In the genomic region with DNA sequence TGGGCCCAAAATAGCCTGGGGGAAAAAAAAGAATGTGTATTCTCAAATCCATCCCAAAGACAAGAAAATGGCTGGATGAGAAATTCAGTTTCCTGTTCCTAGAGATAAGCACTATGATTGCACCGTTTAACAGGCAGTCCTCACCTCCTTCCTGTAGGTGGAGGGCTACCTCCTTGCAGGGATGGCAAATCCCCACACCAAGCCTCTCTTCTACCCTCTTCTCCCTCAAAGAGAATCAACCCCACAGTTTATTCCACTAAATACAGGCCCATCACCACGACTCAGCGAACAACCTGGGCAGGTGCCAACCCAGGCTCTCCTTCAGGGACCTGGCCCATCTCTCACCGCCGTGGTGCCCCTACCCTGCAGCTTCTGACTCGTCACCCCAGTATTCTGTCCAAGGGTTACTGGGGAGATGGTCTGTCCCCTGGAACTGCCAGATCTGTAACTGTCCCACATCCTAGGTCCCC, we compare ENCODE assay signal across 13 cellular contexts. TPM values are rescaled to one million over a fixed set of nuclear protein-coding genes. Genes with fewer than 3 reads are reported as not detected.
A peak's percentile ranks its signal among the peaks of the same experiment; 100 is the strongest.
DNase-seq lines count a peak whose midpoint lies in the region; ATAC-seq and TF ChIP-seq lines count a peak whose summit lies in the region.
"Had no signal": no experiment of that assay in that cellular context is flagged by ENCODE, and none has a peak within 500 bp of the region (broad histone marks: within the 10 kb centered on the region; RNA-seq: fewer than 3 reads in every experiment).

No MANE protein-coding gene starts in this region.

- TF ChIP-seq CTCF in neural progenitor cell (IDR thresholded peaks at IDR 0.05): peak; percentile 21

- H3K79me2 ChIP-seq in neural progenitor cell (ENCODE audit: low read depth): peaks cover 24% of the 10 kb centered on the region

- 0 out of 2 replicates have a peak, but pooled peaks cover 2% of the 10 kb centered on the region for H3K27me3 ChIP-seq in MG63
- H3K27me3 ChIP-seq in neural progenitor cell: peaks cover 48% of the 10 kb centered on the region

- H3K36me3 ChIP-seq in MG63 (peaks cover 39% of the 10 kb centered on the region), neural progenitor cell (no peaks in the 10 kb centered on the region)

- H3K27ac Mint-ChIP-seq in activated T-cell treated with anti-CD3 and anti-CD28 coated beads, Interleukin-2, amount 50 U/mL, for 24 hours: peak overlapping the region; percentile 50
- no peak overlapping the region for H3K27ac Mint-ChIP-seq in neural progenitor cell

- no peak overlapping the region for H2AFZ ChIP-seq in neural progenitor cell (replicated peaks)

- H3K9ac ChIP-seq in neural progenitor cell: no peak overlapping the region

- H3K9me3 Mint-ChIP-seq in activated T-cell treated with anti-CD3 and anti-CD28 coated beads, Interleukin-2, amount 50 U/mL, for 24 hours: no peaks in the 10 kb centered on the region
- H3K9me3 Mint-ChIP-seq in neural progenitor cell: no peaks in the 10 kb centered on the region
- H3K9me3 Mint-ChIP-seq: T-cell had no signal

- peaks cover 86% of the 10 kb centered on the region for H4K20me1 ChIP-seq in neural progenitor cell (ENCODE audit: low read depth)

- no peak overlapping the region for H3K4me2 ChIP-seq in neural progenitor cell

- no peak for ATAC-seq in GM21529 (IDR thresholded peaks at IDR 0.05; ENCODE audit: unreplicated experiment)

- H3K27me3 Mint-ChIP-seq in activated T-cell treated with anti-CD3 and anti-CD28 coated beads, Interleukin-2, amount 50 U/mL, for 24 hours: peaks cover 27% of the 10 kb centered on the region
- H3K27me3 Mint-ChIP-seq in neural progenitor cell (ENCODE audit: insufficient read depth, low read depth): peaks cover 34% of the 10 kb centered on the region

- H3K4me1 Mint-ChIP-seq in activated T-cell treated with anti-CD3 and anti-CD28 coated beads, Interleukin-2, amount 50 U/mL, for 24 hours (ENCODE audit: low read depth): peaks cover 62% of the 10 kb centered on the region
- peaks cover 16% of the 10 kb centered on the region for H3K4me1 Mint-ChIP-seq in neural progenitor cell

- H3K4me3 ChIP-seq in MG63: no peak overlapping the region
- H3K4me3 ChIP-seq in neural progenitor cell: no peak overlapping the region
- H3K4me3 ChIP-seq: lung, psoas muscle, tibial nerve had no signal

- H3K9me3 ChIP-seq in MG63: no peaks in the 10 kb centered on the region
- no peaks in the 10 kb centered on the region for H3K9me3 ChIP-seq in neural progenitor cell (ENCODE audit: low read depth)
- H3K9me3 ChIP-seq: psoas muscle, tibial nerve had no signal

- DNase-seq in activated T-cell treated with anti-CD3 and anti-CD28 coated beads, Interleukin-2, amount 50 U/mL, for 24 hours: peak; percentile 44
- no peak for DNase-seq in activated T-cell treated with anti-CD3 and anti-CD28 coated beads for 4 hours
- peak; percentile 34 for DNase-seq in MG63
- DNase-seq in astrocyte of the hippocampus (ENCODE audit: low read depth, low spot score): peak; percentile 32
- DNase-seq in neural progenitor cell (ENCODE audit: low spot score): no peak
- no peak for DNase-seq in hippocampal formation (lab: John Stamatoyannopoulos, UW)
- no peak for DNase-seq in epidermal melanocyte (ENCODE audit: insufficient read length, low spot score)
- DNase-seq: NCI-H446 treated with DMSO at 0.1 percent for 48 hours, psoas muscle, T-cell had no signal

- peaks cover 21% of the 10 kb centered on the region for H3K4me1 ChIP-seq in neural progenitor cell

- H3K36me3 Mint-ChIP-seq in activated T-cell treated with anti-CD3 and anti-CD28 coated beads, Interleukin-2, amount 50 U/mL, for 24 hours (ENCODE audit: low read depth): peaks cover 49% of the 10 kb centered on the region
- H3K36me3 Mint-ChIP-seq in neural progenitor cell: peaks cover 10% of the 10 kb centered on the region

- H3F3A ChIP-seq in neural progenitor cell (ENCODE audit: low read depth): peaks cover 55% of the 10 kb centered on the region

- H3K4me3 Mint-ChIP-seq in activated T-cell treated with anti-CD3 and anti-CD28 coated beads, Interleukin-2, amount 50 U/mL, for 24 hours: no peak overlapping the region
- H3K4me3 Mint-ChIP-seq in neural progenitor cell: no peak overlapping the region
- H3K4me3 Mint-ChIP-seq: T-cell had no signal

- no peak overlapping the region for H3K27ac ChIP-seq in neural progenitor cell
- H3K27ac ChIP-seq: psoas muscle, tibial nerve had no signal

RNA-seq across cellular contexts. Expression of a gene that starts 3.4 kb away (rescaled TPM):
- 0.07 and 0.23 TPM in 2 replicates for total RNA-seq in MG63 (2014; rRNA removed; shearing (Covaris generic); ENCODE audit: low replicate concordance)
- total RNA-seq in neural progenitor cell (ENCODE audit: low replicate concordance): 0.17 and 0.22 TPM in 2 replicates

RNA-seq across cellular contexts. Expression of a gene that starts 15.8 kb away (rescaled TPM):
- 168 and 264 TPM in 2 replicates for total RNA-seq in MG63 (2014; rRNA removed; shearing (Covaris generic); ENCODE audit: low replicate concordance)
- 261 and 410 TPM in 2 replicates for total RNA-seq in neural progenitor cell (ENCODE audit: low replicate concordance)

RNA-seq across cellular contexts. Expression of a gene that starts 22.4 kb away (rescaled TPM):
- total RNA-seq in MG63 (2014; rRNA removed; shearing (Covaris generic); ENCODE audit: low replicate concordance): 7.8 and 7.9 TPM in 2 replicates
- 3.1 and 5.9 TPM in 2 replicates for total RNA-seq in neural progenitor cell (ENCODE audit: low replicate concordance)

RNA-seq across cellular contexts. Expression of a gene that starts 52.2 kb away (rescaled TPM):
- 83.9 and 87.1 TPM in 2 replicates for total RNA-seq in MG63 (2014; rRNA removed; shearing (Covaris generic); ENCODE audit: low replicate concordance)
- 88.4 and 118 TPM in 2 replicates for total RNA-seq in neural progenitor cell (ENCODE audit: low replicate concordance)

Comparison
In these comparisons a context has a peak if more than half of its experiments do, and no peak if none do; other contexts are left out.
1. DNase-seq: peak in activated T-cell treated with anti-CD3 and anti-CD28 coated beads, Interleukin-2, amount 50 U/mL, for 24 hours (single experiment), MG63 (single experiment) and astrocyte of the hippocampus (single experiment); none in activated T-cell treated with anti-CD3 and anti-CD28 coated beads for 4 hours (single experiment), neural progenitor cell (single experiment), hippocampal formation (0 of 2) and epidermal melanocyte (single experiment).